1 cellular context compared by ENCODE assay signal in the genomic region with DNA sequence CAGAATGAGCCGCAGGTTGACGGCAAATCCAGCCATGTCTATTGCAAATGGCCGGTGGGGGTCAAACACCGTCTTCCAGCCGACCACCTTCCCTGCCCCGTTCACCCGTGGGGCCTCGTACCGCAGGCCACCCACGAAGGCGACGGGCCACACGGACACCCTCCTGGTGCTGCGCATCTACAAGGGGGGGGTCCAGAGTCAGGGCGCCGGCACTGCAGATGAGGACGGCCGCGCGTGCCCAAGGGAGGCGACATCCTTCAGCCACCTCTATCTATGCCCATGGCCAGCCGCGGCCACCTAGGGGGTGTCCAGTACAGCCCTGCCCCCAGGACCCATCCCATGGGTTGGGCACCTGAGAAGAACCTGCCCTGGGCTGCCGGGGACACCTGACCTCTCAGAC.
TF ChIP-seq lines count a peak whose summit lies in the region.

No MANE protein-coding gene starts in this region.

TF ChIP-seq in IMR-90, 13 proteins besides CTCF, POLR2A, EP300 and RAD21:
- TF ChIP-seq RCOR1 (IDR thresholded peaks at IDR 0.05; ENCODE audit: insufficient replicate concordance, low read length) (no peak), RFX5 (IDR thresholded peaks at IDR 0.05; ENCODE audit: low read depth, low read length) (no peak), MXI1 (IDR thresholded peaks at IDR 0.05; ENCODE audit: borderline replicate concordance, low read depth, low read length) (no peak), CEBPB (IDR thresholded peaks at IDR 0.05; ENCODE audit: low read depth, low read length) (no peak), CHD1 (IDR thresholded peaks at IDR 0.05; ENCODE audit: low read depth, low read length) (no peak), SMC3 (IDR thresholded peaks at IDR 0.05; ENCODE audit: low read depth, low read length) (no peak), NFE2L2 (IDR thresholded peaks at IDR 0.05; ENCODE audit: low read depth, low read length) (no peak), FOS (IDR thresholded peaks at IDR 0.05; ENCODE audit: low read depth, low read length) (no peak), MAZ (IDR thresholded peaks at IDR 0.05; ENCODE audit: borderline replicate concordance, low read depth, low read length) (no peak), MAFK (IDR thresholded peaks at IDR 0.05; ENCODE audit: low read depth, low read length) (no peak), BHLHE40 (IDR thresholded peaks at IDR 0.05; ENCODE audit: low read depth, low read length) (no peak)
- TF ChIP-seq, protein P1, sequence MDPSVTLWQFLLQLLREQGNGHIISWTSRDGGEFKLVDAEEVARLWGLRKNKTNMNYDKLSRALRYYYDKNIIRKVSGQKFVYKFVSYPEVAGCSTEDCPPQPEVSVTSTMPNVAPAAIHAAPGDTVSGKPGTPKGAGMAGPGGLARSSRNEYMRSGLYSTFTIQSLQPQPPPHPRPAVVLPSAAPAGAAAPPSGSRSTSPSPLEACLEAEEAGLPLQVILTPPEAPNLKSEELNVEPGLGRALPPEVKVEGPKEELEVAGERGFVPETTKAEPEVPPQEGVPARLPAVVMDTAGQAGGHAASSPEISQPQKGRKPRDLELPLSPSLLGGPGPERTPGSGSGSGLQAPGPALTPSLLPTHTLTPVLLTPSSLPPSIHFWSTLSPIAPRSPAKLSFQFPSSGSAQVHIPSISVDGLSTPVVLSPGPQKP (IDR thresholded peaks at IDR 0.05; ENCODE audit: borderline replicate concordance, low read depth, low read length): no peak
- TF ChIP-seq, protein P2, sequence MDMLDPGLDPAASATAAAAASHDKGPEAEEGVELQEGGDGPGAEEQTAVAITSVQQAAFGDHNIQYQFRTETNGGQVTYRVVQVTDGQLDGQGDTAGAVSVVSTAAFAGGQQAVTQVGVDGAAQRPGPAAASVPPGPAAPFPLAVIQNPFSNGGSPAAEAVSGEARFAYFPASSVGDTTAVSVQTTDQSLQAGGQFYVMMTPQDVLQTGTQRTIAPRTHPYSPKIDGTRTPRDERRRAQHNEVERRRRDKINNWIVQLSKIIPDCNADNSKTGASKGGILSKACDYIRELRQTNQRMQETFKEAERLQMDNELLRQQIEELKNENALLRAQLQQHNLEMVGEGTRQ (IDR thresholded peaks at IDR 0.05; ENCODE audit: low read depth, low read length): no peak
TF ChIP-seq in IMR-90: peak in this region for 0.
